ENCODE assay signal across 8 cellular contexts in the genomic region with DNA sequence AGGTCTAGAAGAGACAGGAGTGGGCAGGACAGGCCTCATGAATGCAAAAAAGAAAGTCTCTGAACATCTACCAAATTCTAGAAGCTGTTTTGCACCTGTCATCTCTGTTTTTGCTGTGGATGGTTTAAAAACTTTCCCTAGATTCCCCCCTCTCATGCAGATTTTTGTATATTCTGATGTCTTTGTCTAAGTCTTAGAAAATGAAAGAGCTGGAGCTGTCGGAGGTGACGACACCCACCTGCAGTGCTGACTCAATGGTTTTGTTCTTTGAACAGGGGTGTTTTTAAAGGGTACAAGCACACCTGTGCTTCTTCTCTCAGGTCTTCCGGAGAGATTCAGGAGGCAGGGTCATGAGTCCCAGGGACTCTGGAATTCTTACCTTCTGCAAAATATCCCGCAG.
A peak's percentile ranks its signal among the peaks of the same experiment; 100 is the strongest.
DNase-seq lines count a peak whose midpoint lies in the region; ATAC-seq and TF ChIP-seq lines count a peak whose summit lies in the region.
"Not testable (repeated sequence)": the region's sequence is repeated elsewhere in the genome, so short reads cannot be mapped to it uniquely, and the experiment has no call there.

No MANE protein-coding gene starts in this region.

- not testable (repeated sequence) for H4K20me1 ChIP-seq in BLaER1; H9 (ENCODE audit: control insufficient read depth, insufficient read depth, insufficient read length); PC-9 (ENCODE audit: insufficient read depth)

- H4K8ac ChIP-seq in H9 (replicated peaks; ENCODE audit: insufficient read length, low read depth, low read length), result not testable (repeated sequence)

- not testable (repeated sequence) for H3K18ac ChIP-seq in H9 (ENCODE audit: insufficient read length, low read depth, low read length)

- not testable (repeated sequence) for H3K27me3 ChIP-seq in BLaER1; H9 (ENCODE audit: insufficient read depth, low read length); PC-9 (ENCODE audit: insufficient read depth, low read depth)

- not testable (repeated sequence) for H3K9me3 ChIP-seq in BLaER1; H9 (ENCODE audit: control insufficient read depth, low read depth, low read length); PC-9 (ENCODE audit: insufficient read depth, low read depth)

- not testable (repeated sequence) for H2BK15ac ChIP-seq in H9 (ENCODE audit: low read depth, low read length)

- H2BK5ac ChIP-seq in H9 (ENCODE audit: insufficient read length, low read length), result not testable (repeated sequence)

- peaks cover 52% of the 10 kb centered on the region for H3K4me1 ChIP-seq in BLaER1
- H3K4me1 ChIP-seq in H9 (ENCODE audit: insufficient read depth, low read length), result not testable (repeated sequence)
- H3K4me1 ChIP-seq in PC-9 (replicated peaks; ENCODE audit: insufficient read depth), result peaks cover 38% of the 10 kb centered on the region

- not testable (repeated sequence) for H3K9me3 Mint-ChIP-seq in H9; activated CD8-positive, alpha-beta memory T cell treated with anti-CD3 and anti-CD28 coated beads, Interleukin-2, amount 10 ng/mL, durations not matched to agents 7 days and 5 days (ENCODE audit: low read depth); activated T-helper 1 cell treated with anti-CD3 and anti-CD28 coated beads, Interleukin-12 subunit alpha, Interleukin-12 subunit beta, Interleukin-2, Interleukin-4 antibody, amounts not matched to agents 30 ng/mL and 10 ng/mL and 1 ng/mL, durations not matched to agents 14 hours and 24 hours and 36 hours; activated naive CD8-positive, alpha-beta T cell treated with anti-CD3 and anti-CD28 coated beads for 36 hours; nephron

- H3K4me1 Mint-ChIP-seq in H9 (peaks cover 31 to 35% of the 10 kb centered on the region in 2 experiments), nephron (peaks cover 16% of the 10 kb centered on the region)
- peaks cover 15% of the 10 kb centered on the region for H3K4me1 Mint-ChIP-seq in activated CD8-positive, alpha-beta memory T cell treated with anti-CD3 and anti-CD28 coated beads, Interleukin-2, amount 10 ng/mL, durations not matched to agents 7 days and 5 days
- not testable (repeated sequence) for H3K4me1 Mint-ChIP-seq in activated T-helper 1 cell treated with anti-CD3 and anti-CD28 coated beads, Interleukin-12 subunit alpha, Interleukin-12 subunit beta, Interleukin-2, Interleukin-4 antibody, amounts not matched to agents 30 ng/mL and 10 ng/mL and 1 ng/mL, durations not matched to agents 14 hours and 24 hours and 36 hours (ENCODE audit: low read depth)
- H3K4me1 Mint-ChIP-seq in activated naive CD8-positive, alpha-beta T cell treated with anti-CD3 and anti-CD28 coated beads for 36 hours, result peaks cover 24% of the 10 kb centered on the region

- H3K36me3 ChIP-seq in BLaER1; PC-9 (ENCODE audit: low read depth): not testable (repeated sequence)

- not testable (repeated sequence) for H4K91ac ChIP-seq in H9 (ENCODE audit: insufficient read length, low read depth, low read length)

- H3K9me2 ChIP-seq in PC-9 (ENCODE audit: insufficient read depth), result not testable (repeated sequence)

- not testable (repeated sequence) for H4K5ac ChIP-seq in H9 (ENCODE audit: insufficient read length, low read depth, low read length)

- not testable (repeated sequence) for H3K79me1 ChIP-seq in H9 (ENCODE audit: insufficient read depth, low read depth, low read length, poor library complexity, severe bottlenecking)

- not testable (repeated sequence) for H2AFZ ChIP-seq in H9 (ENCODE audit: low read length); PC-9

- POLR2A ChIA-PET in PC-9 (lab: Charles Lee; ENCODE audit: unreplicated experiment), result interaction anchor here (0.6 kb wide), 2 partner anchors 220 to 470 kb away, joined by 4 to 7 read pairs; no protein-coding TSS in a partner anchor

- not testable (repeated sequence) for H3K14ac ChIP-seq in H9 (ENCODE audit: insufficient read depth, low read length)

- H3K27ac ChIP-seq in BLaER1; H9 (ENCODE audit: insufficient read length, low read depth, low read length): not testable (repeated sequence)
- H3K27ac ChIP-seq in PC-9, result 0 out of 2 replicates have a peak overlapping the region, but pooled peaks have one; percentile 17

- not testable (repeated sequence) for H3K79me2 ChIP-seq in H9 (ENCODE audit: insufficient read depth, low read length); PC-9 (ENCODE audit: low read depth)

- not testable (repeated sequence) for H3K56ac ChIP-seq in H9 (ENCODE audit: insufficient read length, low read depth, low read length)

- not testable (repeated sequence) for H2BK12ac ChIP-seq in H9 (ENCODE audit: insufficient read length, low read depth, low read length)

- H3K4me2 ChIP-seq in BLaER1 (peak overlapping the region; percentile 89), PC-9 (peak overlapping the region; percentile 90)
- H3K4me2 ChIP-seq in H9 (ENCODE audit: insufficient read depth, insufficient read length, low read length), result not testable (repeated sequence)

- not testable (repeated sequence) for H2AK5ac ChIP-seq in H9 (ENCODE audit: insufficient read length, low read length)

- H3K27me3 Mint-ChIP-seq in H9 (ENCODE audit: low read depth); activated CD8-positive, alpha-beta memory T cell treated with anti-CD3 and anti-CD28 coated beads, Interleukin-2, amount 10 ng/mL, durations not matched to agents 7 days and 5 days; activated T-helper 1 cell treated with anti-CD3 and anti-CD28 coated beads, Interleukin-12 subunit alpha, Interleukin-12 subunit beta, Interleukin-2, Interleukin-4 antibody, amounts not matched to agents 30 ng/mL and 10 ng/mL and 1 ng/mL, durations not matched to agents 14 hours and 24 hours and 36 hours (ENCODE audit: insufficient read depth); activated naive CD8-positive, alpha-beta T cell treated with anti-CD3 and anti-CD28 coated beads for 36 hours; nephron (ENCODE audit: low read depth): not testable (repeated sequence)

- not testable (repeated sequence) for H3K23me2 ChIP-seq in H9 (ENCODE audit: insufficient read length, low read depth, low read length, poor library complexity, severe bottlenecking)

- peaks cover 16% of the 10 kb centered on the region; the same call in 1 of the 2 replicates for H3F3A ChIP-seq in PC-9 (ENCODE audit: insufficient read depth, low read depth)

- not testable (repeated sequence) for BruUV-seq in PC-9 (replicated peaks; lab: Mats Ljungman, UMichigan)

- H3T11ph ChIP-seq in H9 (ENCODE audit: low read length), result not testable (repeated sequence)

- not testable (repeated sequence) for ATAC-seq in activated CD8-positive, alpha-beta memory T cell treated with anti-CD3 and anti-CD28 coated beads, Interleukin-2, amount 10 ng/mL, durations not matched to agents 7 days and 5 days

- not testable (repeated sequence) for TF ChIP-seq CTCF in H9 (conservative IDR thresholded peaks at IDR 0.05); PC-9 (conservative IDR thresholded peaks at IDR 0.05); nephron (IDR thresholded peaks at IDR 0.05; ENCODE audit: unreplicated experiment in 3 of 3)

- not testable (repeated sequence) for DNase-seq in H9; PC-9; activated CD8-positive, alpha-beta memory T cell treated with anti-CD3 and anti-CD28 coated beads, Interleukin-2, amount 10 ng/mL, durations not matched to agents 7 days and 5 days; activated T-helper 1 cell treated with anti-CD3 and anti-CD28 coated beads, Interleukin-12 subunit alpha, Interleukin-12 subunit beta, Interleukin-2, Interleukin-4 antibody, amounts not matched to agents 30 ng/mL and 10 ng/mL and 1 ng/mL, durations not matched to agents 14 hours and 24 hours and 36 hours (ENCODE audit: low spot score); activated naive CD8-positive, alpha-beta T cell treated with anti-CD3 and anti-CD28 coated beads for 36 hours
- peak; percentile 3 for DNase-seq in posterior vena cava (ENCODE audit: low spot score)

- H2BK120ac ChIP-seq in H9 (ENCODE audit: low read depth, low read length, poor library complexity, severe bottlenecking), result not testable (repeated sequence)

- not testable (repeated sequence) for H3K9ac ChIP-seq in BLaER1; H9 (ENCODE audit: extremely low read depth, insufficient read length, low read length)

- H3K4me3 Mint-ChIP-seq in H9; activated CD8-positive, alpha-beta memory T cell treated with anti-CD3 and anti-CD28 coated beads, Interleukin-2, amount 10 ng/mL, durations not matched to agents 7 days and 5 days; activated naive CD8-positive, alpha-beta T cell treated with anti-CD3 and anti-CD28 coated beads for 36 hours: not testable (repeated sequence)
- peak overlapping the region; percentile 11 for H3K4me3 Mint-ChIP-seq in activated T-helper 1 cell treated with anti-CD3 and anti-CD28 coated beads, Interleukin-12 subunit alpha, Interleukin-12 subunit beta, Interleukin-2, Interleukin-4 antibody, amounts not matched to agents 30 ng/mL and 10 ng/mL and 1 ng/mL, durations not matched to agents 14 hours and 24 hours and 36 hours
- H3K4me3 Mint-ChIP-seq in nephron, result peak overlapping the region in 2 of 3 experiments; percentile 27 to 32

- peak overlapping the region; percentile 51 to 82 (median 52); a peak in 2 of 7 replicates for H3K27ac Mint-ChIP-seq in H9
- H3K27ac Mint-ChIP-seq in activated CD8-positive, alpha-beta memory T cell treated with anti-CD3 and anti-CD28 coated beads, Interleukin-2, amount 10 ng/mL, durations not matched to agents 7 days and 5 days, result peak overlapping the region; percentile 22
- H3K27ac Mint-ChIP-seq in activated T-helper 1 cell treated with anti-CD3 and anti-CD28 coated beads, Interleukin-12 subunit alpha, Interleukin-12 subunit beta, Interleukin-2, Interleukin-4 antibody, amounts not matched to agents 30 ng/mL and 10 ng/mL and 1 ng/mL, durations not matched to agents 14 hours and 24 hours and 36 hours; nephron: not testable (repeated sequence)
- H3K27ac Mint-ChIP-seq in activated naive CD8-positive, alpha-beta T cell treated with anti-CD3 and anti-CD28 coated beads for 36 hours, result peak overlapping the region; percentile 16

- not testable (repeated sequence) for H3K23ac ChIP-seq in H9 (ENCODE audit: insufficient read length, low read depth, low read length)

- not testable (repeated sequence) for H3K36me3 Mint-ChIP-seq in H9 (ENCODE audit: insufficient read depth in 1 of 3, low read depth in 3 of 3); activated CD8-positive, alpha-beta memory T cell treated with anti-CD3 and anti-CD28 coated beads, Interleukin-2, amount 10 ng/mL, durations not matched to agents 7 days and 5 days; activated T-helper 1 cell treated with anti-CD3 and anti-CD28 coated beads, Interleukin-12 subunit alpha, Interleukin-12 subunit beta, Interleukin-2, Interleukin-4 antibody, amounts not matched to agents 30 ng/mL and 10 ng/mL and 1 ng/mL, durations not matched to agents 14 hours and 24 hours and 36 hours (ENCODE audit: low read depth); activated naive CD8-positive, alpha-beta T cell treated with anti-CD3 and anti-CD28 coated beads for 36 hours; nephron (ENCODE audit: low read depth)

- H3K4ac ChIP-seq in H9 (ENCODE audit: low read depth, low read length), result not testable (repeated sequence)

- intact Hi-C loops in PC-9 (cut with micrococcal nuclease; ENCODE audit: unreplicated experiment); activated T-helper 1 cell treated with anti-CD3 and anti-CD28 coated beads, Interleukin-12 subunit alpha, Interleukin-12 subunit beta, Interleukin-2, Interleukin-4 antibody, amounts not matched to agents 30 ng/mL and 10 ng/mL and 1 ng/mL, durations not matched to agents 14 hours and 24 hours and 36 hours (cut with micrococcal nuclease); posterior vena cava (cut with DNase I): not testable (repeated sequence)

- CTCF ChIA-PET in PC-9 (lab: Charles Lee); activated CD8-positive, alpha-beta memory T cell treated with anti-CD3 and anti-CD28 coated beads, Interleukin-2, amount 10 ng/mL, durations not matched to agents 7 days and 5 days (lab: Charles Lee): not testable (repeated sequence)

- not testable (repeated sequence) for H2BK20ac ChIP-seq in H9 (ENCODE audit: low read depth, low read length, poor library complexity, severe bottlenecking)

- H3K4me3 ChIP-seq in BLaER1, PC-9: not testable (repeated sequence)

- WGBS in H9 (ENCODE audit: extremely low coverage, insufficient read length, low lambda C conversion rate), result no CpG with 5 or more reads among the region's 4 CpGs
